In the genomic region with DNA sequence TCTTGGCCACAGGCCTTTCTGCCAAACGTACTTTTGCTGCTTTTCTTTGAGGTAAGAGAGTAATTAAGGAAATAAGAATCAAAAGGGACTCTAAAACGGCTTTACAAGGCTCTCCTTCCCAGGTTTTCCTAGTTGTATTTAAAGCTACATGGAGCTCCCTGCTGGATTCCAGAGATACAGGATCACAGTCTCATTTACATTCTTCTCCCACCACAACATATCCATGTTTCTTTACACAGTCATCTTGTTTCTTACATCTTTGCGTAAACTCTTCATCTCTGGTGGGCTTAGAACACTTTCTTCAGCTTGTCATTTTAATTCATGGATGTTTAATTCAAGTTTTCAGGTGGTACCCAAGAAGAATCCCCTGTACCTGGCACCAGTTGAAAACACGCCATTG, we compare ENCODE assay signal across 23 cellular contexts.
"Had no signal": no experiment of that assay in that cellular context is flagged by ENCODE, and none has a peak within 500 bp of the region (broad histone marks: within the 10 kb centered on the region; RNA-seq: fewer than 3 reads in every experiment).

No MANE protein-coding gene starts in this region.

- H3K27ac Mint-ChIP-seq: activated naive CD4-positive, alpha-beta T cell treated with anti-CD3 and anti-CD28 coated beads, Interleukin-2, amount 50 U/mL, for 72 hours; nephron progenitor cell had no signal

- H3K4me3 Mint-ChIP-seq: nephron progenitor cell had no signal

- H3K27ac ChIP-seq: breast epithelium, left lung, tibial artery, VCaP had no signal

- DNase-seq: activated CD4-positive, alpha-beta T cell treated with anti-CD3 and anti-CD28 coated beads, Interleukin-2, amount 50 U/mL, for 1 hour; activated CD4-positive, CD25-positive, alpha-beta regulatory T cell treated with anti-CD3 and anti-CD28 coated beads, Interleukin-2, amount 50 U/mL, for 72 hours; activated CD8-positive, alpha-beta memory T cell treated with anti-CD3 and anti-CD28 coated beads for 24 hours; activated CD8-positive, alpha-beta memory T cell treated with anti-CD3 and anti-CD28 coated beads, Interleukin-2, amount 50 U/mL, for 48 hours; activated gamma-delta T cell treated with Interleukin-2 at 50 U/mL for 16 hours; dermis blood vessel endothelial cell; foreskin melanocyte; glutamatergic neuron; left lung; midbrain; nephron progenitor cell; occipital lobe; retina; stimulated activated CD4-positive, alpha-beta T cell treated with anti-CD3 and anti-CD28 coated beads, Interleukin-12 subunit alpha, Interleukin-12 subunit beta, amount 100 ng/mL, for 4 hours; stimulated activated CD4-positive, alpha-beta T cell treated with anti-CD3 and anti-CD28 coated beads, Interleukin-1b, Interleukin-23, amount 100 ng/mL, for 48 hours; stimulated activated naive CD8-positive, alpha-beta T cell treated with anti-CD3 and anti-CD28 coated beads, Interleukin-15, Interleukin-2, amounts not matched to agents 100 U/mL and 50 U/mL, for 24 hours; substantia nigra; SW 1271; T-helper 2 cell; tibial artery had no signal

- H3K36me3 ChIP-seq: breast epithelium, left lung, tibial artery had no signal

- H3K4me1 ChIP-seq: breast epithelium, left lung, tibial artery had no signal

- H3K4me3 ChIP-seq: breast epithelium, left lung, tibial artery had no signal

- H3K9me3 ChIP-seq: breast epithelium, left lung, tibial artery had no signal

- H3K27me3 ChIP-seq: breast epithelium, left lung, tibial artery had no signal

- H3K36me3 Mint-ChIP-seq: activated naive CD4-positive, alpha-beta T cell treated with anti-CD3 and anti-CD28 coated beads, Interleukin-2, amount 50 U/mL, for 72 hours had no signal

- ATAC-seq: activated naive CD4-positive, alpha-beta T cell treated with anti-CD3 and anti-CD28 coated beads, Interleukin-2, amount 50 U/mL, for 72 hours; left lung; stimulated activated naive CD8-positive, alpha-beta T cell treated with anti-CD3 and anti-CD28 coated beads, Interleukin-15, Interleukin-2, amounts not matched to agents 100 U/mL and 50 U/mL, for 24 hours had no signal

- H3K9me3 Mint-ChIP-seq: activated naive CD4-positive, alpha-beta T cell treated with anti-CD3 and anti-CD28 coated beads, Interleukin-2, amount 50 U/mL, for 72 hours; nephron progenitor cell had no signal
